In the genomic region with DNA sequence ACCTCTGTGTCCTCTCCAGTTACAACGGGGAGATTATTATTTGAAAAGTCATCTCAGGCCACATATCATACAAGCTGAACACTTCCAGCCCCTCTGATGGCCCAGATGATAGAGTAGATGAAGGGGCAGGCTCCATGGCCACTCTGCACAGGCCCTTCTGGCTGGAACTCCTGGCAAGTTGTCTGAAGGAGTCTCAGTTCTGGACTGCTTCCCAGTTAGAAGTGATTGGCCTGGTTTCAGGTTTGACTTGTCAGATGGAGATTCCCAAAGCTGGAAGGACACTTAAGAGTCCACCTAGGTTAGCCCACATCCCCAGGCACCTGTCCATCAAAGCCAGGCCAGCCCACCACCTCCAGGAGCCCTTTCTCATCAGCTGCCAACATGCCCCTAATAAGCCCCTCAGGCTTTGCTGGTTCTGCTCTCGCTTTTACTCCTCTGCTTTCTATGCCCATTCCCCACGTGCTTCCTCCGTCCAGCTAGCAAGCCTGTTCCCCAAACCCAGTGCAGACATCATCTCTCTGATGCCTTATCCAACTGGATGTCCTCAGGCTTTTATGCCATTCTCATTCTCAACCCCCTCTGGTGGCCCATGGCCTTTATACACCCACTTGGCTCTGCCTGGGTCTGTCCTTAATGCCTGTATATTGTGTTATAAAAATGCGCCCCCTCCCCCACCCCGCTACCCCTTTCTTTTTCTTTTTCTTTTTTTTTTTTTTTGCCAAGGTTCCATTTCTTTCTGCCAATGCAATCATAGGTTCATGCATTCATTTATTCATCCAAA, we compare ENCODE assay signal across 1 cellular context.
TF ChIP-seq lines count a peak whose summit lies in the region.

No MANE protein-coding gene starts in this region.

TF ChIP-seq in HCT116, 20 proteins besides CTCF, POLR2A, EP300 and RAD21 (continued from another document):
- TF ChIP-seq, protein P1, sequence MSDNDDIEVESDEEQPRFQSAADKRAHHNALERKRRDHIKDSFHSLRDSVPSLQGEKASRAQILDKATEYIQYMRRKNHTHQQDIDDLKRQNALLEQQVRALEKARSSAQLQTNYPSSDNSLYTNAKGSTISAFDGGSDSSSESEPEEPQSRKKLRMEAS (IDR thresholded peaks at IDR 0.05) = no peak
- no peak for TF ChIP-seq EZH2 (IDR thresholded peaks at IDR 0.05)
- no peak for TF ChIP-seq ELF1 (IDR thresholded peaks at IDR 0.05; ENCODE audit: borderline replicate concordance, low read depth)
- no peak for TF ChIP-seq SP1 (IDR thresholded peaks at IDR 0.05; ENCODE audit: low read depth)
- TF ChIP-seq, protein P2, sequence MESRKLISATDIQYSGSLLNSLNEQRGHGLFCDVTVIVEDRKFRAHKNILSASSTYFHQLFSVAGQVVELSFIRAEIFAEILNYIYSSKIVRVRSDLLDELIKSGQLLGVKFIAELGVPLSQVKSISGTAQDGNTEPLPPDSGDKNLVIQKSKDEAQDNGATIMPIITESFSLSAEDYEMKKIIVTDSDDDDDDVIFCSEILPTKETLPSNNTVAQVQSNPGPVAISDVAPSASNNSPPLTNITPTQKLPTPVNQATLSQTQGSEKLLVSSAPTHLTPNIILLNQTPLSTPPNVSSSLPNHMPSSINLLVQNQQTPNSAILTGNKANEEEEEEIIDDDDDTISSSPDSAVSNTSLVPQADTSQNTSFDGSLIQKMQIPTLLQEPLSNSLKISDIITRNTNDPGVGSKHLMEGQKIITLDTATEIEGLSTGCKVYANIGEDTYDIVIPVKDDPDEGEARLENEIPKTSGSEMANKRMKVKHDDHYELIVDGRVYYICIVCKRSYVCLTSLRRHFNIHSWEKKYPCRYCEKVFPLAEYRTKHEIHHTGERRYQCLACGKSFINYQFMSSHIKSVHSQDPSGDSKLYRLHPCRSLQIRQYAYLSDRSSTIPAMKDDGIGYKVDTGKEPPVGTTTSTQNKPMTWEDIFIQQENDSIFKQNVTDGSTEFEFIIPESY (IDR thresholded peaks at IDR 0.05; ENCODE audit: extremely low read depth, insufficient replicate concordance, low read length) = no peak
- TF ChIP-seq TCF7L2 (IDR thresholded peaks at IDR 0.05; ENCODE audit: borderline replicate concordance, extremely low read depth, insufficient read depth, insufficient read length) = no peak
- TF ChIP-seq EGR1 (IDR thresholded peaks at IDR 0.05; ENCODE audit: low read depth) = no peak
- no peak for TF ChIP-seq ZFX (IDR thresholded peaks at IDR 0.05)
- TF ChIP-seq ZNF274 (IDR thresholded peaks at IDR 0.05; ENCODE audit: low read depth, low read length) = no peak
- TF ChIP-seq, protein P3, sequence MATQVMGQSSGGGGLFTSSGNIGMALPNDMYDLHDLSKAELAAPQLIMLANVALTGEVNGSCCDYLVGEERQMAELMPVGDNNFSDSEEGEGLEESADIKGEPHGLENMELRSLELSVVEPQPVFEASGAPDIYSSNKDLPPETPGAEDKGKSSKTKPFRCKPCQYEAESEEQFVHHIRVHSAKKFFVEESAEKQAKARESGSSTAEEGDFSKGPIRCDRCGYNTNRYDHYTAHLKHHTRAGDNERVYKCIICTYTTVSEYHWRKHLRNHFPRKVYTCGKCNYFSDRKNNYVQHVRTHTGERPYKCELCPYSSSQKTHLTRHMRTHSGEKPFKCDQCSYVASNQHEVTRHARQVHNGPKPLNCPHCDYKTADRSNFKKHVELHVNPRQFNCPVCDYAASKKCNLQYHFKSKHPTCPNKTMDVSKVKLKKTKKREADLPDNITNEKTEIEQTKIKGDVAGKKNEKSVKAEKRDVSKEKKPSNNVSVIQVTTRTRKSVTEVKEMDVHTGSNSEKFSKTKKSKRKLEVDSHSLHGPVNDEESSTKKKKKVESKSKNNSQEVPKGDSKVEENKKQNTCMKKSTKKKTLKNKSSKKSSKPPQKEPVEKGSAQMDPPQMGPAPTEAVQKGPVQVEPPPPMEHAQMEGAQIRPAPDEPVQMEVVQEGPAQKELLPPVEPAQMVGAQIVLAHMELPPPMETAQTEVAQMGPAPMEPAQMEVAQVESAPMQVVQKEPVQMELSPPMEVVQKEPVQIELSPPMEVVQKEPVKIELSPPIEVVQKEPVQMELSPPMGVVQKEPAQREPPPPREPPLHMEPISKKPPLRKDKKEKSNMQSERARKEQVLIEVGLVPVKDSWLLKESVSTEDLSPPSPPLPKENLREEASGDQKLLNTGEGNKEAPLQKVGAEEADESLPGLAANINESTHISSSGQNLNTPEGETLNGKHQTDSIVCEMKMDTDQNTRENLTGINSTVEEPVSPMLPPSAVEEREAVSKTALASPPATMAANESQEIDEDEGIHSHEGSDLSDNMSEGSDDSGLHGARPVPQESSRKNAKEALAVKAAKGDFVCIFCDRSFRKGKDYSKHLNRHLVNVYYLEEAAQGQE (IDR thresholded peaks at IDR 0.05; ENCODE audit: low read depth) = no peak
- TF ChIP-seq, protein P4, sequence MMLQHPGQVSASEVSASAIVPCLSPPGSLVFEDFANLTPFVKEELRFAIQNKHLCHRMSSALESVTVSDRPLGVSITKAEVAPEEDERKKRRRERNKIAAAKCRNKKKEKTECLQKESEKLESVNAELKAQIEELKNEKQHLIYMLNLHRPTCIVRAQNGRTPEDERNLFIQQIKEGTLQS (IDR thresholded peaks at IDR 0.05) = no peak
- TF ChIP-seq CEBPB (IDR thresholded peaks at IDR 0.05; ENCODE audit: low read depth) = no peak
- TF ChIP-seq FOSL1 (IDR thresholded peaks at IDR 0.05; ENCODE audit: low read depth) = no peak
- TF ChIP-seq JUND (IDR thresholded peaks at IDR 0.05) = no peak
- no peak for TF ChIP-seq SRF (IDR thresholded peaks at IDR 0.05; ENCODE audit: low read depth)
